In genomic region chr3:195120199-195120556, GRCh38 we compare ENCODE assay signal across 17 cellular contexts.
DNase-seq lines count a peak whose midpoint lies in the region; ATAC-seq, FAIRE-seq and TF ChIP-seq lines count a peak whose summit lies in the region.
"Had no signal": no experiment of that assay in that cellular context is flagged by ENCODE, and none has a peak within 500 bp of the region (broad histone marks: within the 10 kb centered on the region; RNA-seq: fewer than 3 reads in every experiment).

No MANE protein-coding gene starts in this region.

- WGBS in HepG2 (ENCODE audit: low lambda C conversion rate) = 100% methylated on average over 2 of the region's 2 CpGs
- WGBS in right lobe of liver (ENCODE audit: insufficient coverage, low coverage, low lambda C conversion rate, missing lambda C conversion rate) = 100% methylated on average over 1 of the region's 2 CpGs
- WGBS in H1 (ENCODE audit: extremely low coverage in 1 of 2, insufficient coverage in 1 of 2, insufficient read length in 1 of 2, insufficient replicate concordance in 2 of 2, low coverage in 1 of 2, low lambda C conversion rate in 2 of 2, missing lambda C conversion rate in 1 of 2), 2 experiments = 92% methylated on average over 1 of the region's 2 CpGs; no CpG with 5 or more reads in 1 of the 2 experiments

- TF ChIP-seq EP300 in HepG2 (IDR thresholded peaks at IDR 0.05; ENCODE audit: low read depth in 2 of 2, low read length in 2 of 2) = no peak
- TF ChIP-seq EP300 in HepG2 (CRISPR knock-in tag; IDR thresholded peaks at IDR 0.05; ENCODE audit: borderline replicate concordance) = no peak
- TF ChIP-seq EP300 in H1 (IDR thresholded peaks at IDR 0.05; ENCODE audit: borderline replicate concordance in 1 of 2, low read depth in 2 of 2, low read length in 2 of 2) = no peak

- H2BK15ac ChIP-seq in H1 (ENCODE audit: low read length) = 0 out of 2 replicates have a peak overlapping the region, but pooled peaks have one; percentile 46

- no peak for TF ChIP-seq POLR2A in HepG2 (IDR thresholded peaks at IDR 0.05; ENCODE audit: insufficient read depth in 1 of 2, low read depth in 2 of 2, low read length in 2 of 2)
- no peak for TF ChIP-seq POLR2A in right lobe of liver (IDR thresholded peaks at IDR 0.05)
- no peak for TF ChIP-seq POLR2A in H1 (IDR thresholded peaks at IDR 0.05; ENCODE audit: control extremely low read depth in 1 of 2, low read depth in 2 of 2, low read length in 2 of 2)

- H3K27me3 ChIP-seq in HepG2 (ENCODE audit: control insufficient read depth in 1 of 2, insufficient read depth in 2 of 2, low read length in 2 of 2) (no peaks in the 10 kb centered on the region), right lobe of liver (no peaks in the 10 kb centered on the region), H1 (replicated peaks in 1 of 4; ENCODE audit: control insufficient read depth in 3 of 4, extremely low read depth in 1 of 4, insufficient read depth in 3 of 4, low read length in 3 of 4) (no peaks in the 10 kb centered on the region)

- H2AFZ ChIP-seq in HepG2 (ENCODE audit: low read length) (no peak overlapping the region), H1 (ENCODE audit: low read length) (no peak overlapping the region)
- H2AFZ ChIP-seq: GM23248 had no signal

- no peak overlapping the region for H3K4ac ChIP-seq in H1 (replicated peaks; ENCODE audit: insufficient read length, low read depth, low read length)

- no peak overlapping the region for H2BK120ac ChIP-seq in H1 (replicated peaks; ENCODE audit: low read depth, low read length)

- no peak overlapping the region; a peak in 1 of 6 replicates for H3K4me3 ChIP-seq in HepG2 (replicated peaks in 1 of 3; ENCODE audit: insufficient read depth in 1 of 3, low read depth in 2 of 3, low read length in 3 of 3)
- no peak overlapping the region for H3K4me3 ChIP-seq in right lobe of liver
- peak overlapping the region in 1 of 4 experiments; percentile 36; a peak in 2 of 8 replicates for H3K4me3 ChIP-seq in H1 (ENCODE audit: extremely low read depth in 1 of 4, insufficient read depth in 2 of 4, low read depth in 3 of 4, low read length in 4 of 4)
- H3K4me3 ChIP-seq: GM23248 had no signal

- no peak for ATAC-seq in HepG2
- ATAC-seq in right lobe of liver = no peak
- ATAC-seq in GM19455 (IDR thresholded peaks at IDR 0.05; ENCODE audit: unreplicated experiment) = no peak

- H3K4me1 Mint-ChIP-seq in osteocyte (ENCODE audit: unreplicated experiment) = peaks cover 34% of the 10 kb centered on the region

- H3K27ac ChIP-seq in HepG2 (ENCODE audit: extremely low read length, insufficient read depth, low read length) (peak overlapping the region; percentile 48), right lobe of liver (no peak overlapping the region), H1 (ENCODE audit: low read depth, low read length) (no peak overlapping the region)
- H3K27ac ChIP-seq: GM23248 had no signal

- no peaks in the 10 kb centered on the region for H3K23me2 ChIP-seq in H1 (ENCODE audit: low read depth, low read length)

- no peak overlapping the region for H3K23ac ChIP-seq in H1 (ENCODE audit: insufficient read length)

- H3K9me3 ChIP-seq in HepG2 (ENCODE audit: low read length) (no peaks in the 10 kb centered on the region), right lobe of liver (no peaks in the 10 kb centered on the region), H1 (ENCODE audit: insufficient read depth in 2 of 2, low read depth in 1 of 2, low read length in 1 of 2) (no peaks in the 10 kb centered on the region)

- POLR2A ChIA-PET in HepG2 (lab: Yijun Ruan, JAX) (interaction anchor here (1.1 to 1.3 kb wide), 2 partner anchors 33 to 448 kb away, joined by 3 to 5 read pairs; partner anchors contain the start of gene LSG1), H1 (lab: Charles Lee; ENCODE audit: partially characterized antibody) (no interaction called here)

- H3K4me3 Mint-ChIP-seq in osteocyte (ENCODE audit: unreplicated experiment) = no peak overlapping the region

- H3K4me2 ChIP-seq in HepG2 (ENCODE audit: low read depth, low read length) (peak overlapping the region; percentile 61), H1 (ENCODE audit: insufficient read depth in 1 of 2, low read depth in 2 of 2, low read length in 2 of 2) (peak overlapping the region; percentile 56 to 59)

- H3K56ac ChIP-seq in H1 (replicated peaks; ENCODE audit: insufficient read length, low read depth, low read length) = no peak overlapping the region

- H3K18ac ChIP-seq in H1 (ENCODE audit: extremely low read depth, low read length) = 0 out of 2 replicates have a peak overlapping the region, but pooled peaks have one; percentile 28

- peak overlapping the region; percentile 82; the same call in 1 of the 2 replicates for H2AK5ac ChIP-seq in H1 (ENCODE audit: low read depth, low read length)

- in situ Hi-C loops in HepG2 (cut with HindIII; ENCODE audit: extremely low pct_ligation_motif_present, low pct_unique_long_range_greater_than_20kb) = no loop called here

- no peaks in the 10 kb centered on the region for H3K36me3 Mint-ChIP-seq in osteocyte (ENCODE audit: unreplicated experiment)

- no peak overlapping the region for H4K8ac ChIP-seq in H1 (ENCODE audit: extremely low read depth, insufficient read depth, low read length)

- peak overlapping the region; percentile 90 for H3K27ac Mint-ChIP-seq in osteocyte (ENCODE audit: unreplicated experiment)

- no peak overlapping the region for H3K14ac ChIP-seq in H1 (ENCODE audit: insufficient read length)

- H2BK5ac ChIP-seq in H1 (ENCODE audit: low read depth, low read length) = peak overlapping the region; percentile 60; the same call in 1 of the 2 replicates

- TF ChIP-seq CTCF in HepG2 (CRISPR knock-in tag; IDR thresholded peaks at IDR 0.05) (no peak), right lobe of liver (IDR thresholded peaks at IDR 0.05) (no peak), H1 (IDR thresholded peaks at IDR 0.05; ENCODE audit: control extremely low read depth in 1 of 3, insufficient read depth in 1 of 3, low read depth in 1 of 3, low read length in 3 of 3) (no peak), osteocyte (IDR thresholded peaks at IDR 0.05) (no peak)

- H3K27me3 Mint-ChIP-seq in osteocyte (ENCODE audit: unreplicated experiment) = no peaks in the 10 kb centered on the region

- intact Hi-C loops in HepG2 (cut with micrococcal nuclease; ENCODE audit: unreplicated experiment) = no loop called here
- intact Hi-C loops in right lobe of liver (cut with DNase I) = no loop called here

- H3K9ac ChIP-seq in HepG2 (ENCODE audit: insufficient read depth, low read depth, low read length) (no peak overlapping the region; the same call in 1 of the 2 replicates), H1 (replicated peaks in 1 of 4; ENCODE audit: extremely low read depth in 1 of 4, low read depth in 3 of 4, low read length in 3 of 4) (no peak overlapping the region; a peak in 1 of 7 replicates)
- H3K9ac ChIP-seq: GM23248 had no signal

- H2BK12ac ChIP-seq in H1 (ENCODE audit: low read depth, low read length) = peak overlapping the region; percentile 53; the same call in 1 of the 2 replicates

- H4K20me1 ChIP-seq in HepG2 (ENCODE audit: insufficient read depth, low read length) (no peaks in the 10 kb centered on the region), H1 (replicated peaks in 1 of 2; ENCODE audit: control insufficient read depth in 1 of 2, insufficient read depth in 2 of 2, low read length in 2 of 2) (peaks cover 1 to 4% of the 10 kb centered on the region in 2 experiments)

- no peak for DNase-seq in HepG2 (ENCODE audit: low spot score)
- DNase-seq in right lobe of liver = no peak
- DNase-seq in H1 (ENCODE audit: low read depth in 1 of 2, low spot score in 2 of 2) = no peak
- no peak for DNase-seq in osteocyte (ENCODE audit: extremely low spot score, unreplicated experiment)
- no peak for DNase-seq in COR-L47 (lab: John Stamatoyannopoulos, UW)
- no peak for DNase-seq in NCI-H2081 (lab: John Stamatoyannopoulos, UW)
- DNase-seq in GDM1 (lab: John Stamatoyannopoulos, UW) = no peak
- DNase-seq: activated CD4-positive, CD25-positive, alpha-beta regulatory T cell treated with anti-CD3 and anti-CD28 coated beads, Interleukin-2, amount 50 U/mL, for 72 hours; activated gamma-delta T cell; aorta; cortex of kidney; GM23248; NCI-H1417; Right ventricle myocardium superior; small intestine; T-helper 2 cell had no signal

- H2BK20ac ChIP-seq in H1 (ENCODE audit: low read length) = 0 out of 2 replicates have a peak overlapping the region, but pooled peaks have one; percentile 32

- H4K5ac ChIP-seq in H1 (ENCODE audit: insufficient read length, low read depth, low read length) = no peak overlapping the region

- H3K4me1 ChIP-seq in HepG2 (ENCODE audit: insufficient read depth, low read length) = peaks cover 74% of the 10 kb centered on the region
- H3K4me1 ChIP-seq in right lobe of liver = no peaks in the 10 kb centered on the region
- peaks cover 9 to 21% (median 13%) of the 10 kb centered on the region in 4 experiments for H3K4me1 ChIP-seq in H1 (replicated peaks in 1 of 4; ENCODE audit: control insufficient read depth in 3 of 4, insufficient read depth in 4 of 4, low read length in 3 of 4)

- H4K91ac ChIP-seq in H1 (replicated peaks; ENCODE audit: insufficient read length, low read length) = no peak overlapping the region

- FAIRE-seq in HepG2 (lab: Jason Lieb, UNC) = no peak
- FAIRE-seq in H1 (lab: Jason Lieb, UNC) = no peak
- FAIRE-seq: small intestine had no signal

- H3K36me3 ChIP-seq in HepG2 (replicated peaks in 1 of 2; ENCODE audit: control insufficient read depth in 1 of 2, insufficient read depth in 2 of 2, low read length in 2 of 2) (no peaks in the 10 kb centered on the region), right lobe of liver (no peaks in the 10 kb centered on the region), H1 (ENCODE audit: control insufficient read depth in 2 of 4, insufficient read depth in 4 of 4, low read length in 3 of 4) (no peaks in the 10 kb centered on the region)

- TF ChIP-seq RAD21 in HepG2 (CRISPR knock-in tag; IDR thresholded peaks at IDR 0.05) (no peak), H1 (IDR thresholded peaks at IDR 0.05 in 1 of 2, conservative IDR thresholded peaks at IDR 0.05 in 1 of 2; ENCODE audit: low read depth in 2 of 2, low read length in 2 of 2) (no peak)

- CTCF ChIA-PET in HepG2 (lab: Yijun Ruan, JAX; ENCODE audit: low intra/inter-chr PET ratio, low total read pairs) = no interaction called here
- CTCF ChIA-PET in H1 (lab: Charles Lee; ENCODE audit: partially characterized antibody) = interaction anchor here (0.8 to 5.3 kb wide), 13 partner anchors 9 to 449 kb away, joined by 3 to 31 read pairs (median 5); partner anchors contain the start of genes LSG1 and XXYLT1

- no TSS peak for BruUV-seq in HepG2 (replicated peaks; lab: Mats Ljungman, UMichigan)

- peaks cover 2% of the 10 kb centered on the region; the same call in 1 of the 2 replicates for H3K79me1 ChIP-seq in H1 (ENCODE audit: low read depth, low read length)

- H3K79me2 ChIP-seq in HepG2 (ENCODE audit: insufficient read depth, low read length) = no peaks in the 10 kb centered on the region
- peaks cover 0 to 16% of the 10 kb centered on the region in 2 experiments; a peak in 1 of 4 replicates for H3K79me2 ChIP-seq in H1 (ENCODE audit: control insufficient read depth in 1 of 2, insufficient read depth in 2 of 2, low read length in 2 of 2)

- no peaks in the 10 kb centered on the region for H3K9me3 Mint-ChIP-seq in osteocyte (ENCODE audit: unreplicated experiment)

TF ChIP-seq in HepG2, 621 proteins besides CTCF, POLR2A, EP300 and RAD21 (continues in another document):
- TF ChIP-seq ZMYM3 (CRISPR knock-in tag; IDR thresholded peaks at IDR 0.05) = peak; percentile 88; the same call in 1 of the 2 replicates

Comparison
In these comparisons a context has a peak if more than half of its experiments do, and no peak if none do; other contexts are left out.
1. Of the 41 proteins assayed by ChIP-seq in both HepG2 and H1: peak only in HepG2: none; only in H1: none; in both: KDM1A; in neither: 40.